8 cellular contexts compared by ENCODE assay signal in the genomic region with DNA sequence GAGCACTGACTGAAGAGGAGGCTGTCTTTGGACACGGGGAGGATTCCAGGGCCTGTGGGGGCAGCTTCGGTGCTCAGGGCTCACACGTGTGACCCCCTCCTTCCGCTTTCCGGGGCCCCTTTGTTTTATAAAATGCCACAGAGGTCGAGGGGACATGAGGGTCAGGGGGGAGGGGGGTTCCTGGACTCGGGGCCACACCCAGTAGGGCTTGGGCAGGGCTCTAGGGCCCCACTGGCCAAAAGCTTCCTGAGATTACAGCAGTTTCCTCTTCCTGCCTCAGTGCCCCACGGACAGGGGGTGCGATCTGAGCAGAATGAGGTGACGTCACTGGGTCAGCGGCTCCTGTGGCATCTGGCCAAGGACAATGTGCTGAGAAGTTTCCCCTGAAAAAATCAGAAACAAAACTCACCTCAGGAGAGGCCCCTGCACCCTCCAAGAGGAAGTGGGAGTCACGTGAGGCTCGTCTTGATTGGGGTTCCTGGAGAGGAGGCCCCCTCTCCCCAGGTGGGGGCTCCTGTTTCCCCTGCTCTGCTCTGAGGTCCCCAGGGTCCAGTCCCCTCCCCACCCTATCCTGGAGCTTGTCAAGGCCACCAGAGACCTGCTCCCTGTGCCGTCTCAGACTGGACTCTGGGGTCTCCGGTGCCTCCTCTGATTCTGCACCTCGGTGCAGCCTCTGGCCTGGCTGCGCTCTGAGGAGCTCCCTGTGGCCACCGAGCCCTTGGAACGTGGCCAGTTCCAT. TPM values are rescaled to one million over a fixed set of nuclear protein-coding genes. Genes with fewer than 3 reads are reported as not detected.
DNase-seq lines count a peak whose midpoint lies in the region; ATAC-seq and TF ChIP-seq lines count a peak whose summit lies in the region.

No MANE protein-coding gene starts in this region.

- H3K4me3 ChIP-seq in testis, result no peak overlapping the region

- H3K27ac ChIP-seq in testis, result peak overlapping the region; percentile 91 to 94

- no peak for TF ChIP-seq CTCF in testis (IDR thresholded peaks at IDR 0.05)

- WGBS in testis, 2 donors, result 14 to 31% methylated on average over 13 to 19 of the region's 19 CpGs

- peak; percentile 49 for ATAC-seq in HG02970 (IDR thresholded peaks at IDR 0.05; ENCODE audit: low FRiP score, unreplicated experiment)

- TF ChIP-seq POLR2A in GM18526 (IDR thresholded peaks at IDR 0.05; ENCODE audit: extremely low read depth, insufficient read length) (peak; percentile 56), testis (IDR thresholded peaks at IDR 0.05) (no peak)

- DNase-seq in T-helper 2 cell, result peak in 3 of 5 experiments; percentile 53 to 83 (median 77)
- peak; percentile 91 for DNase-seq in dermis blood vessel endothelial cell
- peak; percentile 37 for DNase-seq in midbrain (lab: John Stamatoyannopoulos, UW)
- DNase-seq in testis, result peak; percentile 89
- DNase-seq in NCI-H1436 treated with DMSO at 0.1 percent for 48 hours (lab: John Stamatoyannopoulos, UW), result no peak
- no peak for DNase-seq in NCI-H1417 treated with DMSO at 0.1 percent for 48 hours (lab: John Stamatoyannopoulos, UW)

- peaks cover 67% of the 10 kb centered on the region for H3K4me1 ChIP-seq in testis

- H3K9me3 ChIP-seq in testis, result no peaks in the 10 kb centered on the region

- no peaks in the 10 kb centered on the region for H3K27me3 ChIP-seq in testis

- no peaks in the 10 kb centered on the region for H3K36me3 ChIP-seq in testis (ENCODE audit: low read depth, missing control alignments)

- intact Hi-C loops in testis (cut with DNase I; ENCODE audit: low total_unique reads), result no loop called here

RNA-seq across cellular contexts. Expression of gene IFITM3, which starts 6.4 kb away (rescaled TPM):
- total RNA-seq in dermis blood vessel endothelial cell (41.4 and 80.2 TPM in 2 replicates), testis (100 to 1,000 TPM; 256 to 459 TPM)
- polyA plus RNA-seq in testis (ENCODE audit: insufficient read depth, low read depth, low replicate concordance), result 717 TPM

RNA-seq across cellular contexts. Expression of gene IFITM1, which starts 13.2 kb away (rescaled TPM):
- total RNA-seq in dermis blood vessel endothelial cell, result 0.37 and 3.4 TPM in 2 replicates
- 10 to 100 TPM; 63.1 to 93.3 TPM for total RNA-seq in testis
- 146 TPM for polyA plus RNA-seq in testis (ENCODE audit: insufficient read depth, low read depth, low replicate concordance)

RNA-seq across cellular contexts. Expression of gene IFITM2, which starts 19.4 kb away (rescaled TPM):
- total RNA-seq in dermis blood vessel endothelial cell (69.8 and 135 TPM in 2 replicates), testis (100 to 1,000 TPM; 119 to 169 TPM)
- polyA plus RNA-seq in testis (ENCODE audit: insufficient read depth, low read depth, low replicate concordance), result 283 TPM

RNA-seq across cellular contexts. Expression of gene IFITM5, which starts 27.7 kb away (rescaled TPM):
- not detected in 2 replicates for total RNA-seq in dermis blood vessel endothelial cell
- not detected for total RNA-seq in testis
- polyA plus RNA-seq in testis (ENCODE audit: insufficient read depth, low read depth, low replicate concordance), result not detected

RNA-seq across cellular contexts. Expression of gene PGGHG, which starts 38.1 kb away (rescaled TPM):
- total RNA-seq in dermis blood vessel endothelial cell (15.1 and 28.4 TPM in 2 replicates), testis (10 to 100 TPM; 26.5 to 32.5 TPM)
- polyA plus RNA-seq in testis (ENCODE audit: insufficient read depth, low read depth, low replicate concordance), result 8.2 TPM

Comparison
In these comparisons a context has a peak if more than half of its experiments do, and no peak if none do; other contexts are left out.
1. DNase-seq: peak in T-helper 2 cell (3 of 5), dermis blood vessel endothelial cell (single experiment), midbrain (single experiment) and testis (single experiment); none in NCI-H1436 treated with DMSO at 0.1 percent for 48 hours (single experiment) and NCI-H1417 treated with DMSO at 0.1 percent for 48 hours (single experiment).
2. RNA of gene IFITM1, which starts 13.2 kb away (total RNA-seq): 63.1 to 93.3 TPM in testis; 0.37 to 3.4 TPM in dermis blood vessel endothelial cell; every median in the first group is over 10 times any median in the second.